In genomic region chr9:88400021-88400420, GRCh38 we compare ENCODE assay signal across 13 cellular contexts. TPM values are rescaled to one million over a fixed set of nuclear protein-coding genes. Genes with fewer than 3 reads are reported as not detected.
A peak's percentile ranks its signal among the peaks of the same experiment; 100 is the strongest.
DNase-seq lines count a peak whose midpoint lies in the region; ATAC-seq lines count a peak whose summit lies in the region.
"Had no signal": no experiment of that assay in that cellular context is flagged by ENCODE, and none has a peak within 500 bp of the region (broad histone marks: within the 10 kb centered on the region; RNA-seq: fewer than 3 reads in every experiment).

No MANE protein-coding gene starts in this region.

- ATAC-seq in left cardiac atrium (peak; percentile 19 to 67), Right ventricle myocardium superior (ENCODE audit: poor library complexity) (no peak), GM21576 (IDR thresholded peaks at IDR 0.05; ENCODE audit: unreplicated experiment) (no peak), GM18858 (IDR thresholded peaks at IDR 0.05; ENCODE audit: unreplicated experiment) (no peak)
- ATAC-seq: activated CD8-positive, alpha-beta T cell treated with anti-CD3 and anti-CD28 coated beads for 36 hours; T-cell; upper lobe of right lung had no signal

- H3K36me3 ChIP-seq in adipocyte (ENCODE audit: control insufficient read depth, insufficient read depth, low read length, severe bottlenecking) = no peaks in the 10 kb centered on the region
- H3K36me3 ChIP-seq: upper lobe of right lung had no signal

- intact Hi-C loops in left cardiac atrium (cut with DNase I) (no loop called here), Right ventricle myocardium superior (cut with DNase I) (no loop called here)

- no peak for DNase-seq in left cardiac atrium
- no peak for DNase-seq in Right ventricle myocardium superior
- peak; percentile 73 for DNase-seq in adipocyte (ENCODE audit: low read depth)
- peak; percentile 74 for DNase-seq in glomerular visceral epithelial cell (ENCODE audit: extremely low spot score)
- DNase-seq in activated CD4-positive, alpha-beta T cell treated with anti-CD3 and anti-CD28 coated beads, Interleukin-2, amount 50 U/mL, for 48 hours = no peak
- no peak for DNase-seq in T-helper 1 cell
- DNase-seq: activated CD8-positive, alpha-beta T cell treated with anti-CD3 and anti-CD28 coated beads for 36 hours; GF-D8; retina; T-cell; upper lobe of right lung had no signal

- H3K27me3 ChIP-seq in adipocyte (replicated peaks; ENCODE audit: control insufficient read depth, insufficient read depth, low read length) = no peaks in the 10 kb centered on the region
- H3K27me3 ChIP-seq: upper lobe of right lung had no signal

- H3K4me1 ChIP-seq in adipocyte (ENCODE audit: control insufficient read depth, insufficient read depth, low read length) = peaks cover 22% of the 10 kb centered on the region

- H3K9ac ChIP-seq in adipocyte (ENCODE audit: low read length) = no peak overlapping the region

- H3K9me3 ChIP-seq in adipocyte (ENCODE audit: control insufficient read depth, low read length) = no peaks in the 10 kb centered on the region
- H3K9me3 ChIP-seq: upper lobe of right lung had no signal

- H3K4me3 ChIP-seq in adipocyte (ENCODE audit: low read length) = no peak overlapping the region
- H3K4me3 ChIP-seq: upper lobe of right lung had no signal

RNA-seq across cellular contexts. Expression of gene SPIN1, which starts 11.8 kb away (rescaled TPM):
- total RNA-seq in left cardiac atrium = 10 to 100 TPM; 55.6 to 56.3 TPM
- total RNA-seq in Right ventricle myocardium superior = 44.9 TPM

Comparison
In these comparisons a context has a peak if more than half of its experiments do, and no peak if none do; other contexts are left out.
1. ATAC-seq: peak in left cardiac atrium (2 of 2); none in Right ventricle myocardium superior (single experiment), GM21576 (single experiment) and GM18858 (single experiment).
2. DNase-seq: peak in adipocyte (single experiment) and glomerular visceral epithelial cell (single experiment); none in left cardiac atrium (single experiment), Right ventricle myocardium superior (single experiment), activated CD4-positive, alpha-beta T cell treated with anti-CD3 and anti-CD28 coated beads, Interleukin-2, amount 50 U/mL, for 48 hours (0 of 2) and T-helper 1 cell (0 of 5).